ENCODE assay signal across 15 cellular contexts in genomic region chr6:121993362-121993761, GRCh38.
DNase-seq lines count a peak whose midpoint lies in the region; ATAC-seq and TF ChIP-seq lines count a peak whose summit lies in the region.
"Had no signal": no experiment of that assay in that cellular context is flagged by ENCODE, and none has a peak within 500 bp of the region (broad histone marks: within the 10 kb centered on the region; RNA-seq: fewer than 3 reads in every experiment).

No MANE protein-coding gene starts in this region.

- H3K4me2 ChIP-seq in IMR-90 (ENCODE audit: low read depth, low read length) (no peak overlapping the region), mammary epithelial cell (ENCODE audit: insufficient read depth, low read depth, low read length) (peak overlapping the region; percentile 29), mesenchymal stem cell (ENCODE audit: low read length, poor library complexity, severe bottlenecking) (no peak overlapping the region), neuronal stem cell (ENCODE audit: insufficient read depth, low read length, poor library complexity, severe bottlenecking) (no peak overlapping the region)

- H3K36me3 ChIP-seq in IMR-90 (ENCODE audit: control insufficient read depth, insufficient read depth, low read length), result no peaks in the 10 kb centered on the region
- no peaks in the 10 kb centered on the region for H3K36me3 ChIP-seq in mammary epithelial cell (ENCODE audit: insufficient read depth, low read length)
- no peaks in the 10 kb centered on the region for H3K36me3 ChIP-seq in mesenchymal stem cell (ENCODE audit: control insufficient read depth in 1 of 2, insufficient read depth in 2 of 2, low read depth in 1 of 2, low read length in 2 of 2)
- H3K36me3 ChIP-seq in neuronal stem cell (replicated peaks in 1 of 2; ENCODE audit: control insufficient read depth in 2 of 2, insufficient read depth in 2 of 2, low read length in 2 of 2), result no peaks in the 10 kb centered on the region
- H3K36me3 ChIP-seq: BE2C, HAP-1 had no signal

- no peak overlapping the region for H3K23ac ChIP-seq in IMR-90 (ENCODE audit: low read depth, low read length)
- peak overlapping the region in 1 of 2 experiments; percentile 59 for H3K23ac ChIP-seq in mesenchymal stem cell (ENCODE audit: low read length in 2 of 2)
- no peak overlapping the region for H3K23ac ChIP-seq in neuronal stem cell (ENCODE audit: low read depth, low read length, poor library complexity)

- CTCF ChIA-PET in IMR-90 (lab: Yijun Ruan, JAX), result no interaction called here
- CTCF ChIA-PET in mammary epithelial cell (lab: Charles Lee; ENCODE audit: low non-redundant PET), result no interaction called here

- H3K9ac ChIP-seq in IMR-90 (ENCODE audit: low read depth, low read length), result no peak overlapping the region
- no peak overlapping the region for H3K9ac ChIP-seq in mammary epithelial cell (ENCODE audit: insufficient read depth, low read length)
- no peak overlapping the region for H3K9ac ChIP-seq in mesenchymal stem cell (ENCODE audit: low read length)
- no peak overlapping the region for H3K9ac ChIP-seq in neuronal stem cell (ENCODE audit: low read depth, low read length, poor library complexity)

- H2AK5ac ChIP-seq in IMR-90 (ENCODE audit: low read depth, low read length), result no peak overlapping the region
- no peak overlapping the region for H2AK5ac ChIP-seq in mesenchymal stem cell (ENCODE audit: low read length, severe bottlenecking)
- no peak overlapping the region for H2AK5ac ChIP-seq in neuronal stem cell (ENCODE audit: low read depth, low read length)

- POLR2A ChIA-PET in IMR-90 (lab: Charles Lee; ENCODE audit: unreplicated experiment), result interaction anchor here (0.7 kb wide), 1 partner anchor 503 kb away, joined by 5 read pairs; no protein-coding TSS in a partner anchor

- no peak overlapping the region for H4K5ac ChIP-seq in IMR-90 (ENCODE audit: low read depth, low read length)

- no peaks in the 10 kb centered on the region for H3K4me1 ChIP-seq in IMR-90 (ENCODE audit: control insufficient read depth, insufficient read depth, low read length)
- H3K4me1 ChIP-seq in mammary epithelial cell (ENCODE audit: insufficient read depth, low read length), result peaks cover 9% of the 10 kb centered on the region
- H3K4me1 ChIP-seq in mesenchymal stem cell (ENCODE audit: control insufficient read depth, insufficient read depth, low read depth, low read length), result peaks cover 1% of the 10 kb centered on the region
- H3K4me1 ChIP-seq in neuronal stem cell (ENCODE audit: control insufficient read depth in 2 of 2, insufficient read depth in 1 of 2, low read depth in 1 of 2, low read length in 2 of 2), result no peaks in the 10 kb centered on the region
- H3K4me1 ChIP-seq: BE2C, HAP-1 had no signal

- H3K4ac ChIP-seq in IMR-90 (ENCODE audit: low read depth, low read length) (no peak overlapping the region), mesenchymal stem cell (ENCODE audit: low read depth in 1 of 2, low read length in 2 of 2) (peak overlapping the region in 1 of 2 experiments; percentile 75), neuronal stem cell (ENCODE audit: low read length) (no peak overlapping the region)

- H3K9me1 ChIP-seq in IMR-90 (ENCODE audit: insufficient read depth, low read length), result no peaks in the 10 kb centered on the region

- H3K56ac ChIP-seq in IMR-90 (ENCODE audit: extremely low read depth, insufficient read depth, low read length), result no peak overlapping the region

- TF ChIP-seq CTCF in IMR-90 (conservative IDR thresholded peaks at IDR 0.05; ENCODE audit: low read depth, low read length) (no peak), mammary epithelial cell (conservative IDR thresholded peaks at IDR 0.05 in 1 of 2, IDR thresholded peaks at IDR 0.05 in 1 of 2; ENCODE audit: extremely low read depth in 1 of 2, insufficient read depth in 1 of 2, low read depth in 1 of 2, low read length in 2 of 2) (no peak)

- ATAC-seq in IMR-90 (ENCODE audit: low read depth) (no peak), GM18511 (IDR thresholded peaks at IDR 0.05; ENCODE audit: unreplicated experiment) (no peak), HG02938 (IDR thresholded peaks at IDR 0.05; ENCODE audit: unreplicated experiment) (no peak)
- ATAC-seq: GM12878 had no signal

- H3K18ac ChIP-seq in IMR-90 (ENCODE audit: low read depth, low read length) (no peak overlapping the region), mesenchymal stem cell (ENCODE audit: low read depth in 1 of 2, low read length in 2 of 2) (peak overlapping the region in 1 of 2 experiments; percentile 94), neuronal stem cell (ENCODE audit: low read length) (peak overlapping the region; percentile 36)

- H2BK5ac ChIP-seq in IMR-90 (ENCODE audit: low read depth, low read length, poor library complexity, severe bottlenecking) (no peak overlapping the region), mesenchymal stem cell (ENCODE audit: low read depth, low read length, poor library complexity, severe bottlenecking) (no peak overlapping the region), neuronal stem cell (ENCODE audit: low read length) (peak overlapping the region; percentile 79)

- DNase-seq in IMR-90 (no peak), mammary epithelial cell (peak; percentile 46), mesenchymal stem cell (no peak), neuronal stem cell (ENCODE audit: low spot score) (no peak)
- DNase-seq in activated naive CD4-positive, alpha-beta T cell treated with Interleukin-2 at 50 U/mL for 16 hours, result no peak
- DNase-seq: BE2C; CD4-positive, alpha-beta memory T cell; DMS79; GOT3; HFFc6 had no signal

- H3K14ac ChIP-seq in IMR-90 (replicated peaks; ENCODE audit: low read depth, low read length) (no peak overlapping the region), mesenchymal stem cell (ENCODE audit: low read length in 2 of 2) (peak overlapping the region in 1 of 2 experiments; percentile 91), neuronal stem cell (ENCODE audit: low read length) (no peak overlapping the region)

- no peaks in the 10 kb centered on the region for H3K79me2 ChIP-seq in mammary epithelial cell (ENCODE audit: insufficient read depth, low read length)

- H2BK20ac ChIP-seq in IMR-90 (ENCODE audit: low read depth, low read length), result no peak overlapping the region

- H2AFZ ChIP-seq in IMR-90 (replicated peaks; ENCODE audit: low read length, poor library complexity) (peak overlapping the region; percentile 67), mammary epithelial cell (ENCODE audit: low read depth, low read length) (peak overlapping the region; percentile 75), mesenchymal stem cell (ENCODE audit: low read depth, low read length) (peak overlapping the region; percentile 63), neuronal stem cell (ENCODE audit: low read length) (peak overlapping the region; percentile 76)

- no peak for TF ChIP-seq RAD21 in IMR-90 (IDR thresholded peaks at IDR 0.05; ENCODE audit: low read length)

- no peaks in the 10 kb centered on the region for H3K79me1 ChIP-seq in IMR-90 (ENCODE audit: low read depth in 1 of 2, low read length in 2 of 2)
- no peaks in the 10 kb centered on the region for H3K79me1 ChIP-seq in mesenchymal stem cell (replicated peaks; ENCODE audit: low read length, poor library complexity, severe bottlenecking)
- no peaks in the 10 kb centered on the region for H3K79me1 ChIP-seq in neuronal stem cell (ENCODE audit: low read depth, low read length)

- no peak overlapping the region for H3K27ac ChIP-seq in IMR-90 (ENCODE audit: insufficient read depth, low read length)
- peak overlapping the region; percentile 12 for H3K27ac ChIP-seq in mammary epithelial cell (ENCODE audit: insufficient read depth, low read depth, low read length)
- no peak overlapping the region for H3K27ac ChIP-seq in mesenchymal stem cell (ENCODE audit: low read length, poor library complexity, severe bottlenecking)
- no peak overlapping the region for H3K27ac ChIP-seq in neuronal stem cell (replicated peaks; ENCODE audit: low read length)
- H3K27ac ChIP-seq: C4-2B had no signal

- no TSS peak for BruUV-seq in IMR-90 (replicated peaks; lab: Mats Ljungman, UMichigan)
- no TSS peak for BruUV-seq in mammary epithelial cell (replicated peaks; lab: Mats Ljungman, UMichigan)

- H2BK12ac ChIP-seq in mesenchymal stem cell (ENCODE audit: low read length in 2 of 2) (peak overlapping the region in 1 of 2 experiments; percentile 88), neuronal stem cell (ENCODE audit: low read length) (no peak overlapping the region)

- intact Hi-C loops in IMR-90 (cut with micrococcal nuclease), result no loop called here
- intact Hi-C loops in mammary epithelial cell (cut with micrococcal nuclease), result no loop called here

- H3K9me3 ChIP-seq in IMR-90 (ENCODE audit: control insufficient read depth, insufficient read depth, low read length), result peaks cover 2% of the 10 kb centered on the region; the same call in 1 of the 2 replicates
- no peaks in the 10 kb centered on the region for H3K9me3 ChIP-seq in mammary epithelial cell (replicated peaks; ENCODE audit: insufficient read depth, low read length)
- peaks cover 5% of the 10 kb centered on the region for H3K9me3 ChIP-seq in mesenchymal stem cell (ENCODE audit: control insufficient read depth, low read length)
- H3K9me3 ChIP-seq in neuronal stem cell (replicated peaks in 1 of 2; ENCODE audit: control insufficient read depth in 2 of 2, insufficient read depth in 1 of 2, low read depth in 1 of 2, low read length in 2 of 2), result no peaks in the 10 kb centered on the region
- H3K9me3 ChIP-seq: BE2C, HAP-1 had no signal

- dilution Hi-C loops in IMR-90 (cut with HindIII; ENCODE audit: low sequenced_read_pairs, unreplicated experiment), result no loop called here
- dilution Hi-C loops in mammary epithelial cell (cut with HindIII; ENCODE audit: low sequenced_read_pairs), result no loop called here

- no peak overlapping the region for H2AK9ac ChIP-seq in IMR-90 (replicated peaks; ENCODE audit: low read depth, low read length, poor library complexity)

- no peak for TF ChIP-seq POLR2A in IMR-90 (IDR thresholded peaks at IDR 0.05; ENCODE audit: low read depth, low read length)

- H3K27me3 ChIP-seq in IMR-90 (ENCODE audit: control insufficient read depth, insufficient read depth, low read length) (no peaks in the 10 kb centered on the region), mammary epithelial cell (ENCODE audit: insufficient read depth, low read length) (no peaks in the 10 kb centered on the region), mesenchymal stem cell (ENCODE audit: control insufficient read depth in 1 of 2, insufficient read depth in 1 of 2, low read length in 2 of 2) (no peaks in the 10 kb centered on the region), neuronal stem cell (ENCODE audit: control insufficient read depth in 3 of 3, insufficient read depth in 3 of 3, low read depth in 1 of 3, low read length in 3 of 3) (no peaks in the 10 kb centered on the region)
- H3K27me3 ChIP-seq: BE2C had no signal

- no peaks in the 10 kb centered on the region for H4K20me1 ChIP-seq in IMR-90 (ENCODE audit: insufficient read depth, low read length)
- no peaks in the 10 kb centered on the region for H4K20me1 ChIP-seq in mammary epithelial cell (ENCODE audit: insufficient read depth, low read length)

- WGBS in IMR-90 (ENCODE audit: extremely low coverage in 2 of 2, insufficient read length in 1 of 2), 2 experiments, result 60% methylated on average over 1 of the region's 6 CpGs; no CpG with 5 or more reads in 1 of the 2 experiments
- WGBS in mammary epithelial cell (ENCODE audit: low coverage, missing lambda C conversion rate), result 70% methylated on average over 6 of the region's 6 CpGs
- WGBS in mesenchymal stem cell, result 78% methylated on average over 6 of the region's 6 CpGs
- WGBS in neuronal stem cell (ENCODE audit: extremely low coverage in 2 of 2, insufficient read length in 2 of 2, insufficient replicate concordance in 1 of 2), 2 donors, result no CpG with 5 or more reads among the region's 6 CpGs

- no peak overlapping the region for H2BK120ac ChIP-seq in IMR-90 (ENCODE audit: low read depth, low read length)
- no peak overlapping the region for H2BK120ac ChIP-seq in mesenchymal stem cell (ENCODE audit: low read depth, low read length)
- H2BK120ac ChIP-seq in neuronal stem cell (ENCODE audit: low read depth, low read length), result no peak overlapping the region

- H3K4me3 ChIP-seq in IMR-90 (ENCODE audit: insufficient read depth, low read depth, low read length), result no peak overlapping the region
- H3K4me3 ChIP-seq in mammary epithelial cell (replicated peaks in 1 of 3; ENCODE audit: insufficient read depth in 1 of 3, low read depth in 2 of 3, low read length in 3 of 3), result no peak overlapping the region
- H3K4me3 ChIP-seq in mesenchymal stem cell (ENCODE audit: insufficient read depth in 1 of 2, low read depth in 1 of 2, low read length in 2 of 2), result no peak overlapping the region
- no peak overlapping the region for H3K4me3 ChIP-seq in neuronal stem cell (ENCODE audit: low read length in 2 of 2)
- H3K4me3 ChIP-seq: GM12878, HAP-1 had no signal

- no peak overlapping the region for H4K91ac ChIP-seq in IMR-90 (ENCODE audit: insufficient read depth, low read depth, low read length)
- no peak overlapping the region for H4K91ac ChIP-seq in mesenchymal stem cell (ENCODE audit: low read length)
- H4K91ac ChIP-seq in neuronal stem cell (ENCODE audit: low read depth, low read length, poor library complexity), result no peak overlapping the region

- H4K8ac ChIP-seq in IMR-90 (ENCODE audit: low read depth in 2 of 2, low read length in 2 of 2) (no peak overlapping the region), mesenchymal stem cell (ENCODE audit: low read length) (no peak overlapping the region), neuronal stem cell (ENCODE audit: low read depth, low read length) (no peak overlapping the region)

- H2BK15ac ChIP-seq in IMR-90 (ENCODE audit: low read depth, low read length) (no peak overlapping the region), mesenchymal stem cell (ENCODE audit: low read depth, poor library complexity, severe bottlenecking) (no peak overlapping the region), neuronal stem cell (ENCODE audit: low read length) (no peak overlapping the region)

- in situ Hi-C loops in IMR-90 (cut with MboI; ENCODE audit: low sequenced_read_pairs) (no loop called here), mammary epithelial cell (cut with MboI; ENCODE audit: low sequenced_read_pairs in 2 of 2) (no loop called here)
